In the genomic region with DNA sequence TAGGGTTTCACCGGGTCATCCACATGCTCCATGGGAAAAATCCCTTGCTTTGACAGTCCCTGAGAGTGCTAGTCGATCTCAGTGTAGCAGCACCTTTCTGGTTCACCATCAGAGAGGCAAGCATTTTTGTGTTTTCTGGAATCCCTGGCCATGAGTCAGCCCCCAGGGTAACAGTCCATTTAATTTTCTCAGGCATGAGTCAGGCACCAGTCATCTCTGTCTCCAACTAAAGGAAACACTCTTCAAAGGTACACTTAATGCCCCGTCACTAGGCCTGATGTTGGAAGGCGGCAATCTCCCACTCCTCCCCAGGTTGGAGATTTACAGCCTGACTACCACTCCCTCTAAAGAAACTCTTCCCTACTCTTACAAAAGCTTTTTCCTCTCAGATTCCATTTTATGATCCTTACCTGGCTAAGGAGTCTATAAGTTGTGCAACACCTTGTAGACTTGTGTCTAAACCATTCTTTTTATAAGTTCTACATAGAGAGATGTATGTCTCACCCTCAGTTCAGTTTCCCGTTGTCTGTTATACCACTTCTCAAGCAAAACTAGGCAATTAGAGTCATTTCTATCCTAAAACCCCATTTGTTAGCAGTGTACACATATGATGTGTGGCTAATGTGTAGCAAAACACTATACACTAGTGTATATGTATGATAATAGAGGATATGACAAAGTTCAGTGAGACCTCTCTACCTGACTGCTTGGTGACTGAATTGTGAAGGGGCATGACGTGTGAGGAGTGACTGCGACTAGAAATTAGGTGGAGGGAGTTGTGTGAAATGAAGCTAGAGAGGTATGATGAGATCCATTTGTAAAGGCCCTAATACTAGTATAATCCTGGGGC, we compare ENCODE assay signal across 9 cellular contexts. TPM values are rescaled to one million over a fixed set of nuclear protein-coding genes. Genes with fewer than 3 reads are reported as not detected.
DNase-seq lines count a peak whose midpoint lies in the region; ATAC-seq and TF ChIP-seq lines count a peak whose summit lies in the region.
"Had no signal": no experiment of that assay in that cellular context is flagged by ENCODE, and none has a peak within 500 bp of the region (broad histone marks: within the 10 kb centered on the region; RNA-seq: fewer than 3 reads in every experiment).

No MANE protein-coding gene starts in this region.

- H3K4me3 ChIP-seq in MG63: no peak overlapping the region
- no peak overlapping the region for H3K4me3 ChIP-seq in osteoblast (ENCODE audit: insufficient read depth, low read length)

- TF ChIP-seq POLR2A in erythroblast (IDR thresholded peaks at IDR 0.05; ENCODE audit: low read length): no peak

- H3K9me3 ChIP-seq in MG63: peaks cover 6% of the 10 kb centered on the region; the same call in 1 of the 2 replicates
- no peaks in the 10 kb centered on the region for H3K9me3 ChIP-seq in osteoblast (ENCODE audit: low read depth, low read length)

- POLR2A ChIA-PET in T-cell (lab: Charles Lee): no interaction called here

- H3K36me3 ChIP-seq in MG63: no peaks in the 10 kb centered on the region
- no peaks in the 10 kb centered on the region for H3K36me3 ChIP-seq in osteoblast (ENCODE audit: insufficient read depth, low read length)

- H3K4me3 Mint-ChIP-seq in activated CD8-positive, alpha-beta memory T cell treated with anti-CD3 and anti-CD28 coated beads, Interleukin-2, amount 10 ng/mL, durations not matched to agents 7 days and 5 days: no peak overlapping the region
- no peak overlapping the region for H3K4me3 Mint-ChIP-seq in T-cell

- DNase-seq in GM03348 (ENCODE audit: low spot score): peak; percentile 75
- DNase-seq in MG63: peak; percentile 78
- peak; percentile 47 for DNase-seq in dermis blood vessel endothelial cell
- peak; percentile 81 for DNase-seq in osteoblast (ENCODE audit: insufficient read length, low spot score, missing footprints)
- no peak for DNase-seq in activated CD8-positive, alpha-beta memory T cell treated with anti-CD3 and anti-CD28 coated beads, Interleukin-2, amount 10 ng/mL, durations not matched to agents 7 days and 5 days
- DNase-seq in T-cell: no peak
- DNase-seq in erythroblast (lab: John Stamatoyannopoulos, UW): no peak
- DNase-seq: kidney, NCI-H1105 treated with DMSO at 0.1 percent for 48 hours had no signal

- CTCF ChIA-PET in activated CD8-positive, alpha-beta memory T cell treated with anti-CD3 and anti-CD28 coated beads, Interleukin-2, amount 10 ng/mL, durations not matched to agents 7 days and 5 days (lab: Charles Lee): no interaction called here
- CTCF ChIA-PET in T-cell (lab: Charles Lee): no interaction called here

- peaks cover 12% of the 10 kb centered on the region for H3K27me3 Mint-ChIP-seq in activated CD8-positive, alpha-beta memory T cell treated with anti-CD3 and anti-CD28 coated beads, Interleukin-2, amount 10 ng/mL, durations not matched to agents 7 days and 5 days
- peaks cover 0 to 2% of the 10 kb centered on the region in 2 donors for H3K27me3 Mint-ChIP-seq in T-cell

- peaks cover 15% of the 10 kb centered on the region for H3K36me3 Mint-ChIP-seq in activated CD8-positive, alpha-beta memory T cell treated with anti-CD3 and anti-CD28 coated beads, Interleukin-2, amount 10 ng/mL, durations not matched to agents 7 days and 5 days
- peaks cover 26% of the 10 kb centered on the region for H3K36me3 Mint-ChIP-seq in T-cell

- peak overlapping the region; percentile 58 for H3K4me2 ChIP-seq in osteoblast (ENCODE audit: insufficient read depth, low read length)

- H3K9me3 Mint-ChIP-seq in activated CD8-positive, alpha-beta memory T cell treated with anti-CD3 and anti-CD28 coated beads, Interleukin-2, amount 10 ng/mL, durations not matched to agents 7 days and 5 days (ENCODE audit: low read depth): peaks cover 8% of the 10 kb centered on the region
- peaks cover 18 to 33% (median 25%) of the 10 kb centered on the region in 3 donors for H3K9me3 Mint-ChIP-seq in T-cell

- no peaks in the 10 kb centered on the region for H3K27me3 ChIP-seq in MG63
- no peaks in the 10 kb centered on the region for H3K27me3 ChIP-seq in osteoblast (ENCODE audit: insufficient read depth, low read length)

- no peak overlapping the region for H3K27ac Mint-ChIP-seq in activated CD8-positive, alpha-beta memory T cell treated with anti-CD3 and anti-CD28 coated beads, Interleukin-2, amount 10 ng/mL, durations not matched to agents 7 days and 5 days
- no peak overlapping the region for H3K27ac Mint-ChIP-seq in T-cell

- peak overlapping the region; percentile 48 for H3K27ac ChIP-seq in osteoblast (ENCODE audit: low read depth, low read length)

- no peak for ATAC-seq in activated CD8-positive, alpha-beta memory T cell treated with anti-CD3 and anti-CD28 coated beads, Interleukin-2, amount 10 ng/mL, durations not matched to agents 7 days and 5 days
- ATAC-seq in T-cell (replicated peaks in 1 of 4): no peak

- H3K4me1 ChIP-seq in osteoblast (ENCODE audit: insufficient read depth, low read length): peaks cover 13% of the 10 kb centered on the region

- peaks cover 5% of the 10 kb centered on the region for H3K4me1 Mint-ChIP-seq in activated CD8-positive, alpha-beta memory T cell treated with anti-CD3 and anti-CD28 coated beads, Interleukin-2, amount 10 ng/mL, durations not matched to agents 7 days and 5 days
- H3K4me1 Mint-ChIP-seq in T-cell: peaks cover 5 to 12% (median 7%) of the 10 kb centered on the region in 3 donors

- peak overlapping the region; percentile 15 for H2AFZ ChIP-seq in osteoblast (ENCODE audit: low read length)

- H4K20me1 ChIP-seq in osteoblast (ENCODE audit: insufficient read depth, low read length): no peaks in the 10 kb centered on the region

- TF ChIP-seq CTCF in osteoblast (IDR thresholded peaks at IDR 0.05; ENCODE audit: extremely low read depth, low read depth, low read length): no peak

- no peaks in the 10 kb centered on the region for H3K79me2 ChIP-seq in osteoblast (ENCODE audit: insufficient read depth, low read length)

RNA-seq across cellular contexts. Expression of a gene that starts 24.6 kb away (rescaled TPM):
- 30.5 and 47.5 TPM in 2 replicates for total RNA-seq in MG63 (2014; rRNA removed; shearing (Covaris generic); ENCODE audit: low replicate concordance)
- total RNA-seq in dermis blood vessel endothelial cell (37.1 and 55.9 TPM in 2 replicates), osteoblast (29.2 and 31.1 TPM in 2 replicates), T-cell (10 to 100 TPM; 14.1 to 21.5 (median 17.7) TPM)
- total RNA-seq in activated CD8-positive, alpha-beta memory T cell treated with anti-CD3 and anti-CD28 coated beads, Interleukin-2, amount 10 ng/mL, durations not matched to agents 7 days and 5 days: 10 to 100 TPM; 16.5 to 16.6 TPM

RNA-seq across cellular contexts. Expression of a gene that starts 44.2 kb away (rescaled TPM):
- total RNA-seq in MG63 (2014; rRNA removed; shearing (Covaris generic); ENCODE audit: low replicate concordance): 36.7 and 77.8 TPM in 2 replicates
- total RNA-seq in dermis blood vessel endothelial cell (15.8 and 51.4 TPM in 2 replicates), osteoblast (12.7 TPM in 2 replicates), T-cell (10 to 100 TPM; 55.3 to 65.2 (median 63.6) TPM)
- 10 to 100 TPM; 48.9 to 71.4 TPM for total RNA-seq in activated CD8-positive, alpha-beta memory T cell treated with anti-CD3 and anti-CD28 coated beads, Interleukin-2, amount 10 ng/mL, durations not matched to agents 7 days and 5 days

RNA-seq across cellular contexts. Expression of a gene that starts 46.4 kb away (rescaled TPM):
- 1.3 and 3.0 TPM in 2 replicates for total RNA-seq in MG63 (2014; rRNA removed; shearing (Covaris generic); ENCODE audit: low replicate concordance)
- total RNA-seq in dermis blood vessel endothelial cell (3.6 and 3.8 TPM in 2 replicates), osteoblast (3.3 and 3.8 TPM in 2 replicates), T-cell (10 to 100 TPM in 2 of 5 donors, 1 to 10 TPM in 3; 8.3 to 23.1 (median 8.6) TPM)
- total RNA-seq in activated CD8-positive, alpha-beta memory T cell treated with anti-CD3 and anti-CD28 coated beads, Interleukin-2, amount 10 ng/mL, durations not matched to agents 7 days and 5 days: 1 to 10 TPM; 6.9 to 8.1 TPM

RNA-seq across cellular contexts. Expression of a gene that starts 46.9 kb away (rescaled TPM):
- 11.5 and 34.6 TPM in 2 replicates for total RNA-seq in MG63 (2014; rRNA removed; shearing (Covaris generic); ENCODE audit: low replicate concordance)
- total RNA-seq in dermis blood vessel endothelial cell: 22.8 and 32.5 TPM in 2 replicates
- total RNA-seq in osteoblast: 33.3 and 36.6 TPM in 2 replicates
- total RNA-seq in activated CD8-positive, alpha-beta memory T cell treated with anti-CD3 and anti-CD28 coated beads, Interleukin-2, amount 10 ng/mL, durations not matched to agents 7 days and 5 days: 10 to 100 TPM; 54.6 to 79.2 TPM
- total RNA-seq in T-cell: 100 to 1,000 TPM in 3 of 5 donors, 10 to 100 TPM in 2; 85.5 to 146 (median 106) TPM

Comparison
In these comparisons a context has a peak if more than half of its experiments do, and no peak if none do; other contexts are left out.
1. DNase-seq: peak in GM03348 (single experiment), MG63 (single experiment), dermis blood vessel endothelial cell (single experiment) and osteoblast (single experiment); none in activated CD8-positive, alpha-beta memory T cell treated with anti-CD3 and anti-CD28 coated beads, Interleukin-2, amount 10 ng/mL, durations not matched to agents 7 days and 5 days (single experiment), T-cell (0 of 34) and erythroblast (0 of 2).